Comparison of ENCODE assay signal across 15 cellular contexts in the genomic region with DNA sequence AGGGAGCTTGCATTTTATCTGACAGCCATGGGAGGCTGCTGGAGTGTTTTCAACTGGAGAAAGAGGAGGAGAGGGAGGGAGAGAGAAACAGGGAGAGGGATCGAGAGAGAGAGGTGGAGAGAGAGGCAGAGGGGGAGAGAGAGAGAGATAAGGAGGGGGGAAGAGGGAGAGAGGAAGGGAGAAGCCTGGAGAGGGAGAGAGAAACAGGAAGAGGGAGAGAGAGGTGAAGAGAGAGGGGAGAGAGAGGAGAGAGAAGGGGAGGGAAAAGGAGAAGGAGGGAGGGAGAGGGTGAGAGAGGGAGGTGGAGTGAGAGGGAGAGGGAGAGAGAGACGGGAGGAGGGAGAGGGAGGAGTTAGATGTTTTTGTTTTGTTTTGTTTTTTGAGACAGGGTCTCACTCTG. TPM values are rescaled to one million over a fixed set of nuclear protein-coding genes. Genes with fewer than 3 reads are reported as not detected.
DNase-seq lines count a peak whose midpoint lies in the region; TF ChIP-seq lines count a peak whose summit lies in the region.
"Had no signal": no experiment of that assay in that cellular context is flagged by ENCODE, and none has a peak within 500 bp of the region (broad histone marks: within the 10 kb centered on the region; RNA-seq: fewer than 3 reads in every experiment).

No MANE protein-coding gene starts in this region.

- DNase-seq in H4 (ENCODE audit: low spot score) (peak; percentile 49), OCI-M1 (lab: John Stamatoyannopoulos, UW) (peak; percentile 45), fibroblast of the aortic adventitia (ENCODE audit: low read depth) (peak; percentile 34), pons (ENCODE audit: low spot score) (peak; percentile 61), LoVo (ENCODE audit: low spot score) (no peak), SIG-M5 (lab: John Stamatoyannopoulos, UW) (no peak)
- DNase-seq in activated naive CD4-positive, alpha-beta T cell treated with anti-CD3 and anti-CD28 coated beads, Interleukin-2, amount 50 U/mL, for 16 hours, result no peak
- DNase-seq: DMS153; dorsolateral prefrontal cortex; kidney; NCI-H1105; stimulated activated CD4-positive, alpha-beta T cell treated with anti-CD3 and anti-CD28 coated beads, Interleukin-4, amount 100 ng/mL, for 4 hours had no signal

- no peak for TF ChIP-seq CTCF in fibroblast of the aortic adventitia (IDR thresholded peaks at IDR 0.05; ENCODE audit: insufficient read depth, low read length)

- H3K4me3 ChIP-seq in fibroblast of the aortic adventitia (ENCODE audit: low read depth, low read length), result no peak overlapping the region
- H3K4me3 ChIP-seq: mucosa of descending colon, skin epidermis, thoracic aorta had no signal

RNA-seq across cellular contexts. Expression of gene DNAH10, which starts 45.6 kb away (rescaled TPM):
- 0.02 and 0.17 TPM in 2 replicates for total RNA-seq in H4 (2014; rRNA removed; shearing (Covaris generic))
- 0.18 and 0.82 TPM in 2 replicates for total RNA-seq in fibroblast of the aortic adventitia (ENCODE audit: low replicate concordance)

Comparison
In these comparisons a context has a peak if more than half of its experiments do, and no peak if none do; other contexts are left out.
1. DNase-seq: peak in H4 (single experiment), OCI-M1 (single experiment), fibroblast of the aortic adventitia (single experiment) and pons (single experiment); none in LoVo (single experiment), SIG-M5 (single experiment) and activated naive CD4-positive, alpha-beta T cell treated with anti-CD3 and anti-CD28 coated beads, Interleukin-2, amount 50 U/mL, for 16 hours (single experiment).